ENCODE assay signal across 10 cellular contexts in the genomic region with DNA sequence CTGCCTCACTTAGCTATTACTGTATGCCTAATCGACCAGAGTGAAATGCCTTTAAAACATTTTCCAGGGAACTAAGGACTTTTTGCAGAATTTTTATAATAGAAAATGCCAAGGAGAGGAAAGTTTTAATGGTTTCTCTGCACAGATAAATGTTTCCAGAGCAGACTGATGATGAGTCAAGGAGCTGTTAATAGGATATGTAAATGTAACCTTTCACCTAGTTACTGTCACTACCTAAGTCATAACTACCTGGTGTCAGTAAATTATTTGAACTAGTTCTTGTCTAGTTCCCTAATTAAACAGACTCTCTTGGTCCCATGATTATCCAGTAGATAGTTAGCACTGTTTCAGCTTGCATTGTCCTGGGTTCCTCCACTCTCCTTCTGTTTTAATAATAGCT. TPM values are rescaled to one million over a fixed set of nuclear protein-coding genes. Genes with fewer than 3 reads are reported as not detected.
DNase-seq lines count a peak whose midpoint lies in the region; ATAC-seq and TF ChIP-seq lines count a peak whose summit lies in the region.
"Had no signal": no experiment of that assay in that cellular context is flagged by ENCODE, and none has a peak within 500 bp of the region (broad histone marks: within the 10 kb centered on the region; RNA-seq: fewer than 3 reads in every experiment).

No MANE protein-coding gene starts in this region.

- no peaks in the 10 kb centered on the region for H3K27me3 Mint-ChIP-seq in osteocyte (ENCODE audit: unreplicated experiment)

- DNase-seq in left ventricle myocardium inferior, result no peak
- no peak for DNase-seq in osteocyte (ENCODE audit: extremely low spot score, unreplicated experiment)
- no peak for DNase-seq in SKM-1 (lab: John Stamatoyannopoulos, UW; ENCODE audit: unreplicated experiment)
- no peak for DNase-seq in SKM-1 treated with dmso at 0.1 percent for 144 hours (lab: John Stamatoyannopoulos, UW; ENCODE audit: unreplicated experiment)
- DNase-seq: Calu3, NCI-H524 had no signal

- H3K36me3 ChIP-seq in ACC112 (ENCODE audit: insufficient read depth, low read length) (no peaks in the 10 kb centered on the region), OCI-LY3 (replicated peaks; ENCODE audit: low read depth, low read length) (no peaks in the 10 kb centered on the region), left ventricle myocardium inferior (no peaks in the 10 kb centered on the region)

- H3K9me3 ChIP-seq in OCI-LY3 (ENCODE audit: insufficient read depth, low read length) (no peaks in the 10 kb centered on the region), left ventricle myocardium inferior (replicated peaks) (no peaks in the 10 kb centered on the region)

- TF ChIP-seq CTCF in OCI-LY3 (IDR thresholded peaks at IDR 0.05; ENCODE audit: low read depth, low read length) (no peak), left ventricle myocardium inferior (IDR thresholded peaks at IDR 0.05; ENCODE audit: borderline replicate concordance) (no peak), osteocyte (IDR thresholded peaks at IDR 0.05) (no peak)

- H3K79me2 ChIP-seq in ACC112 (ENCODE audit: control insufficient read depth, insufficient read depth, low read length, unreplicated experiment), result peaks cover 86% of the 10 kb centered on the region
- peaks cover 42% of the 10 kb centered on the region for H3K79me2 ChIP-seq in OCI-LY3 (ENCODE audit: low read length)

- ATAC-seq in GM18498 (IDR thresholded peaks at IDR 0.05; ENCODE audit: unreplicated experiment), result peak; percentile 25
- no peak for ATAC-seq in HG03439 (IDR thresholded peaks at IDR 0.05; ENCODE audit: unreplicated experiment)

- H3K36me3 Mint-ChIP-seq in osteocyte (ENCODE audit: unreplicated experiment), result no peaks in the 10 kb centered on the region

- H3K9me3 Mint-ChIP-seq in osteocyte (ENCODE audit: unreplicated experiment), result no peaks in the 10 kb centered on the region

- intact Hi-C loops in left ventricle myocardium inferior (cut with micrococcal nuclease), result no loop called here

- no peak overlapping the region for H3K9ac ChIP-seq in OCI-LY3 (ENCODE audit: low read length)

- H3K4me2 ChIP-seq in OCI-LY3 (ENCODE audit: low read length), result peak overlapping the region; percentile 88

- H3K27ac ChIP-seq in ACC112 (ENCODE audit: low read depth, low read length) (peak overlapping the region; percentile 73), OCI-LY3 (ENCODE audit: low read length) (no peak overlapping the region), left ventricle myocardium inferior (replicated peaks) (peak overlapping the region; percentile 53)

- H3K4me3 ChIP-seq in ACC112 (ENCODE audit: low read depth, low read length) (peak overlapping the region; percentile 67; the same call in 1 of the 2 replicates), OCI-LY3 (ENCODE audit: low read length) (peak overlapping the region; percentile 68; the same call in 1 of the 2 replicates), left ventricle myocardium inferior (no peak overlapping the region)

- H3K4me1 Mint-ChIP-seq in osteocyte (ENCODE audit: unreplicated experiment), result peaks cover 43% of the 10 kb centered on the region

- no peak overlapping the region for H3K4me3 Mint-ChIP-seq in osteocyte (ENCODE audit: unreplicated experiment)

- H3K4me1 ChIP-seq in ACC112 (ENCODE audit: control insufficient read depth, insufficient read depth, low read length, unreplicated experiment) (peaks cover 50% of the 10 kb centered on the region), OCI-LY3 (ENCODE audit: low read length) (peaks cover 26% of the 10 kb centered on the region), left ventricle myocardium inferior (peaks cover 85% of the 10 kb centered on the region)

- peaks cover 7% of the 10 kb centered on the region; the same call in 1 of the 2 replicates for H4K20me1 ChIP-seq in OCI-LY3 (ENCODE audit: insufficient read depth, low read length)

- no peaks in the 10 kb centered on the region for H3K27me3 ChIP-seq in ACC112 (ENCODE audit: insufficient read depth, low read length)
- H3K27me3 ChIP-seq in OCI-LY3 (ENCODE audit: low read depth, low read length), result no peaks in the 10 kb centered on the region
- H3K27me3 ChIP-seq in left ventricle myocardium inferior (ENCODE audit: low read depth), result no peaks in the 10 kb centered on the region

- H2AFZ ChIP-seq in ACC112 (ENCODE audit: low read length, unreplicated experiment) (no peak overlapping the region), OCI-LY3 (ENCODE audit: low read depth, low read length) (no peak overlapping the region)

- H3K27ac Mint-ChIP-seq in osteocyte (ENCODE audit: unreplicated experiment), result no peak overlapping the region

RNA-seq across cellular contexts. Expression of a gene that starts 7.7 kb away (rescaled TPM):
- total RNA-seq in left ventricle myocardium inferior (1,051 TPM), osteocyte (267 and 289 TPM in 2 replicates)
